8 cellular contexts compared by ENCODE assay signal in the genomic region with DNA sequence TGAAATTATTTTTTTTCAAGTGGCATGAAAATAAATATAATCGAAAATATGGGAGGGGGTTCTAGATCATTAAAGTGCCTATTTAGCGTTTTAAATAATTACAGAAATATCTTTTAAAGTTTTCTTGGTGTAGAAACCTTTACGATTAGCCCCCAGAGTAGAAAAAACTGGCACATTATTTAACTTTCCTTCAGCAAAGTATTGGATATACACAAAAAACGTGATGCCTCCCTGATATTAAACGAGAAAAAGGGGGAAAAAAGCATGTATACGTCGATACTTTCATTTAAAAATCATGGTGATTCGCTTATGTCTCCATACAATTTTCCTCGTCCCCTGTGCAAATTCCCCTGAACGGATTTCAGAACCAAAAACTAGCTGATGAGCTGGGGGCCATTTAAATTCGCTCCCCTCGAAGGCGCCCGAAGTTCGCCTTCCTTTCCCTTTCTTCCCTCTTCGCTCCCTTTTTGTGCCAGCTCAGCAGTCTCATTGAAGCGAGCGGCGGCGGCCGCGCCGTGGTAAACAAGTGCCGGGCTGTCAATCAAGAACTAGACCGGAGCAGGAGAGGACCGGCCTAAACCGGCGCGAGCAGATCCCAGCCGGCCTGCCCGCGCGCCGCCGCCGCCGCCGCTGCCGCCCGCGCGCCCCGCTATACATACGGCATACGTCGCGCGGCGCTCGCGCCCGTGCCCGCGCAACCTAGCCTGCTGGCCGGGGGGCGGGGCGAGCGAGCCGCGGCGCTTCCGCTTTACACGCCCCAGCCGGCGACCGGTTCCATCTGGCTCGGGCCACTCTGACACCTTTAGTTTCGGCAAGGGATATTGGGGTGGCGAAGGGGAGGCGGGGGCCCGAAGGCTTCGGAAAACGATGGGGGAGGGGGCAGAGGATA. TPM values are rescaled to one million over a fixed set of nuclear protein-coding genes. Genes with fewer than 3 reads are reported as not detected.
A peak's percentile ranks its signal among the peaks of the same experiment; 100 is the strongest.
DNase-seq lines count a peak whose midpoint lies in the region; ATAC-seq and TF ChIP-seq lines count a peak whose summit lies in the region.

No MANE protein-coding gene starts in this region.

- peak overlapping the region; percentile 98 for H3K4me3 Mint-ChIP-seq in activated naive CD8-positive, alpha-beta T cell treated with anti-CD3 and anti-CD28 coated beads, Interleukin-2, amount 10 ng/mL, durations not matched to agents 7 days and 5 days

- 0 to 1% (median 0%) methylated on average over 71 to 73 of the region's 73 CpGs for WGBS in ovary, 3 donors
- WGBS in thyroid gland, 2 donors: 0% methylated on average over 35 to 41 of the region's 73 CpGs

- H3K4me3 ChIP-seq in ovary (peak overlapping the region; percentile 62), thyroid gland (replicated peaks in 1 of 3) (peak overlapping the region; percentile 53 to 90 (median 74))

- no peaks in the 10 kb centered on the region for H3K4me1 ChIP-seq in ovary (ENCODE audit: insufficient read depth)
- peaks cover 24 to 35% of the 10 kb centered on the region in 2 donors for H3K4me1 ChIP-seq in thyroid gland

- POLR2A ChIA-PET in activated naive CD8-positive, alpha-beta T cell treated with anti-CD3 and anti-CD28 coated beads, Interleukin-2, amount 10 ng/mL, durations not matched to agents 7 days and 5 days (lab: Charles Lee): interaction anchor here (0.7 to 2.2 kb wide), 24 partner anchors 9 to 970 kb away, joined by 3 to 22 read pairs (median 5); a partner anchor contains a TSS

- H3K27me3 ChIP-seq in ovary: no peaks in the 10 kb centered on the region
- no peaks in the 10 kb centered on the region for H3K27me3 ChIP-seq in thyroid gland

- H3K27me3 Mint-ChIP-seq in activated naive CD8-positive, alpha-beta T cell treated with anti-CD3 and anti-CD28 coated beads, Interleukin-2, amount 10 ng/mL, durations not matched to agents 7 days and 5 days: no peaks in the 10 kb centered on the region

- ATAC-seq in HG02623 (IDR thresholded peaks at IDR 0.05; ENCODE audit: unreplicated experiment) (peak; percentile 54), Right ventricle myocardium inferior (peak; percentile 82)
- peak; percentile 45 for ATAC-seq in activated naive CD8-positive, alpha-beta T cell treated with anti-CD3 and anti-CD28 coated beads, Interleukin-2, amount 10 ng/mL, durations not matched to agents 7 days and 5 days (ENCODE audit: low read depth)

- no peaks in the 10 kb centered on the region for H3K9me3 Mint-ChIP-seq in activated naive CD8-positive, alpha-beta T cell treated with anti-CD3 and anti-CD28 coated beads, Interleukin-2, amount 10 ng/mL, durations not matched to agents 7 days and 5 days

- peak overlapping the region; percentile 100 for H3K27ac Mint-ChIP-seq in activated naive CD8-positive, alpha-beta T cell treated with anti-CD3 and anti-CD28 coated beads, Interleukin-2, amount 10 ng/mL, durations not matched to agents 7 days and 5 days

- no peak for TF ChIP-seq EP300 in ovary (IDR thresholded peaks at IDR 0.05)

- H3K4me1 Mint-ChIP-seq in activated naive CD8-positive, alpha-beta T cell treated with anti-CD3 and anti-CD28 coated beads, Interleukin-2, amount 10 ng/mL, durations not matched to agents 7 days and 5 days: peaks cover 24% of the 10 kb centered on the region

- no peaks in the 10 kb centered on the region for H3K36me3 ChIP-seq in ovary
- peaks cover 11 to 33% of the 10 kb centered on the region in 2 donors for H3K36me3 ChIP-seq in thyroid gland

- TF ChIP-seq CTCF in GM10266 (IDR thresholded peaks at IDR 0.05; ENCODE audit: control insufficient read depth, insufficient read depth, low read depth, missing control alignments): no peak
- peak in 2 of 3 donors; percentile 4 to 36 for TF ChIP-seq CTCF in ovary (IDR thresholded peaks at IDR 0.05)
- TF ChIP-seq CTCF in thyroid gland (IDR thresholded peaks at IDR 0.05): no peak

- DNase-seq in GM10266 (ENCODE audit: extremely low spot score) (peak; percentile 93), NCI-H1092 treated with DMSO at 0.1 percent for 48 hours (lab: John Stamatoyannopoulos, UW) (peak; percentile 88), SKM-1 (lab: John Stamatoyannopoulos, UW; ENCODE audit: unreplicated experiment) (peak; percentile 93), Right ventricle myocardium inferior (ENCODE audit: missing footprints) (peak; percentile 99), ovary (peak; percentile 93 to 95 (median 94)), thyroid gland (peak; percentile 91 to 93)
- DNase-seq in activated naive CD8-positive, alpha-beta T cell treated with anti-CD3 and anti-CD28 coated beads, Interleukin-2, amount 10 ng/mL, durations not matched to agents 7 days and 5 days: peak; percentile 99

- peaks cover 17% of the 10 kb centered on the region for H3K36me3 Mint-ChIP-seq in activated naive CD8-positive, alpha-beta T cell treated with anti-CD3 and anti-CD28 coated beads, Interleukin-2, amount 10 ng/mL, durations not matched to agents 7 days and 5 days

- intact Hi-C loops in Right ventricle myocardium inferior (cut with DNase I): loop anchor here (1.0 kb wide), 1 partner anchor 66 kb away; no protein-coding TSS in a partner anchor
- intact Hi-C loops in ovary (cut with DNase I): loop anchor here in 3 of 4 donors (1.0 to 10.0 kb wide), 8 partner anchors 98 to 515 kb away; no protein-coding TSS in a partner anchor
- intact Hi-C loops in thyroid gland (cut with DNase I): loop anchor here (5.0 to 10.0 kb wide), 2 partner anchors 153 to 515 kb away; no protein-coding TSS in a partner anchor

- H3K27ac ChIP-seq in ovary: peak overlapping the region; percentile 89 to 98
- H3K27ac ChIP-seq in thyroid gland: peak overlapping the region; percentile 94 to 100 (median 100)

- peak; percentile 81 for TF ChIP-seq POLR2A in ovary (IDR thresholded peaks at IDR 0.05)
- TF ChIP-seq POLR2A in thyroid gland (IDR thresholded peaks at IDR 0.05): peak in 1 of 2 donors; percentile 92

- H3K9me3 ChIP-seq in ovary: no peaks in the 10 kb centered on the region
- H3K9me3 ChIP-seq in thyroid gland: no peaks in the 10 kb centered on the region

RNA-seq across cellular contexts. Expression of a gene that starts 3.3 kb away (rescaled TPM):
- total RNA-seq in activated naive CD8-positive, alpha-beta T cell treated with anti-CD3 and anti-CD28 coated beads, Interleukin-2, amount 10 ng/mL, durations not matched to agents 7 days and 5 days: 10 to 100 TPM; 87.3 to 90.6 TPM
- total RNA-seq in Right ventricle myocardium inferior (19.9 TPM), ovary (100 to 1,000 TPM in 5 of 7 donors, 10 to 100 TPM in 2; 47.4 to 176 (median 107) TPM), thyroid gland (100 to 1,000 TPM; 168 to 289 (median 228) TPM)
- 10 to 100 TPM; 30.2 to 49.9 TPM for polyA plus RNA-seq in ovary

Comparison
In these comparisons a context has a peak if more than half of its experiments do, and no peak if none do; other contexts are left out.
1. Peak in every context shown above with its lines: DNase-seq, ATAC-seq, H3K4me3 ChIP-seq and H3K27ac ChIP-seq.
2. CTCF ChIP-seq: peak in ovary (2 of 3); none in GM10266 (single experiment) and thyroid gland (0 of 6).